8 cellular contexts compared by ENCODE assay signal in the genomic region with DNA sequence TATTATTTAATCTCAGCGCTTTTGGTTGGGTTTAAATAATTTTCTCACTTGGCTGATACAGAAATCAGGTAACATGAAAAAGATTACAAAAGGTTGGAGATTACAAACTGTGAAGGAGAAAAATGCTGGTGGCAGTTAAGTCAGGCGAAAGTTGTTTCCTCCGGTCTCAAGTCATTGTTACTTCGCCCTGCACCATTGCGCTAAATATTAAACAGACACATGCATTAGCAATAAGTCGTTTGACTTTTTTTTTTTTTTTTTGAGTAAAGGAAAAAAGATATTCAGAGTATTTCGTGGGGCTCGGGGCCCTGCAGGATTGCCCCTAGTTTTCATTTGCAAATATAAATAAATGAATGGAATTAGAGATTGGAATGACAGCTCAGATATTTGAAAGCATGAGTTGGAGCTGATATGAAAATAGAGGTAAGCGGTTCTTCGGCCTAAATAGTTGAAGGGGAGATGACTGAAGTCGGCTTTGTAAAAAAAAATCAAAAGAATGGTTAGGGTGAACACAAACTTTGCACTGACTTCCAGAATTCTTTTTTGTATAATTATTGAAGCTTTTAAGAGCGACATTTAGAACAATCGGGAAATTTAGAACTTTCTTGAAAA. TPM values are rescaled to one million over a fixed set of nuclear protein-coding genes. Genes with fewer than 3 reads are reported as not detected.
A peak's percentile ranks its signal among the peaks of the same experiment; 100 is the strongest.
DNase-seq lines count a peak whose midpoint lies in the region; ATAC-seq, FAIRE-seq and TF ChIP-seq lines count a peak whose summit lies in the region.

No MANE protein-coding gene starts in this region.

- in situ Hi-C loops in K562 (cut with MboI): loop anchor here (10.0 kb wide), 1 partner anchor 896 kb away; no protein-coding TSS in a partner anchor

- peak overlapping the region; percentile 97 for H3K4me3 ChIP-seq in AG04450 (ENCODE audit: low read depth, low read length)
- peak overlapping the region; percentile 75 for H3K4me3 ChIP-seq in HUES6 (ENCODE audit: low read depth, low read length)
- peak overlapping the region; percentile 73 for H3K4me3 ChIP-seq in K562
- peak overlapping the region; percentile 85 for H3K4me3 ChIP-seq in mononuclear cell (ENCODE audit: low read length)

- peaks cover 60% of the 10 kb centered on the region for H3K79me2 ChIP-seq in K562 (ENCODE audit: control insufficient read depth, insufficient read depth, low read length)

- BruUV-seq in K562 (replicated peaks; lab: Mats Ljungman, UMichigan): no TSS peak

- TF ChIP-seq RAD21 in K562 (CRISPR knock-in tag; conservative IDR thresholded peaks at IDR 0.05 in 1 of 2, IDR thresholded peaks at IDR 0.05 in 1 of 2): no peak

- no peaks in the 10 kb centered on the region for H3K36me3 ChIP-seq in HUES6 (ENCODE audit: control insufficient read depth, insufficient read depth, low read length)
- no peaks in the 10 kb centered on the region for H3K36me3 ChIP-seq in K562 (ENCODE audit: control insufficient read depth, insufficient read depth, low read length)

- H2AFZ ChIP-seq in K562 (ENCODE audit: low read depth, low read length): peak overlapping the region; percentile 92; the same call in 1 of the 2 replicates

- POLR2A ChIA-PET in AG04450 (lab: Yijun Ruan, JAX): interaction anchor here (0.7 kb wide), 1 partner anchor 406 kb away, joined by 3 read pairs; no protein-coding TSS in a partner anchor
- POLR2A ChIA-PET in K562 (lab: Yijun Ruan, JAX): interaction anchor here (1.3 to 1.9 kb wide), 3 partner anchors 8 to 15 kb away, joined by 7 to 14 read pairs (median 11); no protein-coding TSS in a partner anchor

- WGBS in K562 (ENCODE audit: insufficient coverage, low coverage, missing lambda C conversion rate): 0% methylated on average over 13 of the region's 13 CpGs

- H3K9ac ChIP-seq in HUES6 (ENCODE audit: low read length) (peak overlapping the region; percentile 77), K562 (ENCODE audit: insufficient read depth in 1 of 2, low read depth in 2 of 2, low read length in 2 of 2) (peak overlapping the region in 1 of 2 experiments; percentile 92; a peak in 2 of 4 replicates)

- H3K27me3 ChIP-seq in AG04450 (ENCODE audit: control insufficient read depth, insufficient read depth, low read length) (no peaks in the 10 kb centered on the region), HUES6 (ENCODE audit: control insufficient read depth, insufficient read depth, low read length) (no peaks in the 10 kb centered on the region), K562 (ENCODE audit: control insufficient read depth in 2 of 2, insufficient read depth in 2 of 2, low read length in 2 of 2) (no peaks in the 10 kb centered on the region), mononuclear cell (ENCODE audit: insufficient read depth, low read length) (no peaks in the 10 kb centered on the region)

- H3K4me1 ChIP-seq in HUES6 (ENCODE audit: control insufficient read depth, insufficient read depth, low read length) (peaks cover 7% of the 10 kb centered on the region; the same call in 1 of the 2 replicates), K562 (replicated peaks in 1 of 2; ENCODE audit: control insufficient read depth in 2 of 2, insufficient read depth in 2 of 2, low read length in 2 of 2) (peaks cover 11 to 15% of the 10 kb centered on the region in 2 experiments), mononuclear cell (ENCODE audit: insufficient read depth, low read length) (peaks cover 23% of the 10 kb centered on the region)

- intact Hi-C loops in K562 (cut with micrococcal nuclease): no loop called here

- no peaks in the 10 kb centered on the region for H3K9me1 ChIP-seq in K562 (ENCODE audit: control insufficient read depth, insufficient read depth, low read length)

- no peak for FAIRE-seq in K562 (lab: Jason Lieb, UNC)
- no peak for FAIRE-seq in frontal cortex (lab: Jason Lieb, UNC)

- TF ChIP-seq CTCF in AG04450 (IDR thresholded peaks at IDR 0.05; ENCODE audit: low read depth, low read length) (no peak), K562 (IDR thresholded peaks at IDR 0.05 in 2 of 3, conservative IDR thresholded peaks at IDR 0.05 in 1 of 3; ENCODE audit: insufficient read depth in 2 of 3, low read depth in 1 of 3, low read length in 3 of 3) (no peak), omental fat pad (IDR thresholded peaks at IDR 0.05) (no peak)

- no peaks in the 10 kb centered on the region for H4K20me1 ChIP-seq in K562 (replicated peaks; ENCODE audit: control insufficient read depth, insufficient read depth, low read length)

- TF ChIP-seq EP300 in K562 (IDR thresholded peaks at IDR 0.05; ENCODE audit: low read length): no peak

- ATAC-seq in K562: peak; percentile 12; the same call in 2 of the 3 replicates
- no peak for ATAC-seq in omental fat pad (ENCODE audit: low FRiP score)
- no peak for ATAC-seq in GM21360 (IDR thresholded peaks at IDR 0.05; ENCODE audit: unreplicated experiment)
- no peak for ATAC-seq in GM21723 (IDR thresholded peaks at IDR 0.05; ENCODE audit: unreplicated experiment)

- H3K4me2 ChIP-seq in K562 (ENCODE audit: insufficient read depth, low read length): peak overlapping the region; percentile 98

- H3K27ac ChIP-seq in AG04450 (ENCODE audit: low read depth, low read length) (no peak overlapping the region), HUES6 (ENCODE audit: low read depth, low read length) (no peak overlapping the region), K562 (ENCODE audit: extremely low read depth, low read depth, low read length) (peak overlapping the region; percentile 89)

- H3K9me3 ChIP-seq in AG04450 (ENCODE audit: control insufficient read depth, insufficient read depth, low read length) (no peaks in the 10 kb centered on the region), HUES6 (ENCODE audit: control insufficient read depth, insufficient read depth, low read depth, low read length) (no peaks in the 10 kb centered on the region), K562 (replicated peaks; ENCODE audit: control insufficient read depth, insufficient read depth, low read depth, low read length) (peaks cover 7% of the 10 kb centered on the region; the same call in 1 of the 2 replicates), mononuclear cell (ENCODE audit: low read depth, low read length) (no peaks in the 10 kb centered on the region)

- CTCF ChIA-PET in AG04450 (lab: Charles Lee) (interaction anchor here (0.7 to 4.4 kb wide), 10 partner anchors 13 to 1050 kb away, joined by 3 to 23 read pairs (median 4); no protein-coding TSS in a partner anchor), K562 (lab: Yijun Ruan, JAX; ENCODE audit: low intra/inter-chr PET ratio) (interaction anchor here (0.9 kb wide), 1 partner anchor 8 kb away, joined by 5 read pairs; no protein-coding TSS in a partner anchor)

- no peak for TF ChIP-seq POLR2A in K562 (conservative IDR thresholded peaks at IDR 0.05)

- DNase-seq in AG04450 (ENCODE audit: low read depth, low spot score) (no peak), K562 (ENCODE audit: extremely low read depth in 1 of 4, low spot score in 3 of 4) (peak in 1 of 4 experiments; percentile 45), omental fat pad (ENCODE audit: low spot score) (no peak), frontal cortex (ENCODE audit: low spot score in 2 of 2) (no peak)

TF ChIP-seq in K562, 482 proteins besides CTCF, POLR2A, EP300 and RAD21:
- TF ChIP-seq ZNF134 (CRISPR knock-in tag; conservative IDR thresholded peaks at IDR 0.05): peak; percentile 72
- TF ChIP-seq CBFB (CRISPR knock-in tag; IDR thresholded peaks at IDR 0.05): no peak
- TF ChIP-seq MCM5 (IDR thresholded peaks at IDR 0.05; ENCODE audit: low read depth): no peak
- TF ChIP-seq, protein P1, sequence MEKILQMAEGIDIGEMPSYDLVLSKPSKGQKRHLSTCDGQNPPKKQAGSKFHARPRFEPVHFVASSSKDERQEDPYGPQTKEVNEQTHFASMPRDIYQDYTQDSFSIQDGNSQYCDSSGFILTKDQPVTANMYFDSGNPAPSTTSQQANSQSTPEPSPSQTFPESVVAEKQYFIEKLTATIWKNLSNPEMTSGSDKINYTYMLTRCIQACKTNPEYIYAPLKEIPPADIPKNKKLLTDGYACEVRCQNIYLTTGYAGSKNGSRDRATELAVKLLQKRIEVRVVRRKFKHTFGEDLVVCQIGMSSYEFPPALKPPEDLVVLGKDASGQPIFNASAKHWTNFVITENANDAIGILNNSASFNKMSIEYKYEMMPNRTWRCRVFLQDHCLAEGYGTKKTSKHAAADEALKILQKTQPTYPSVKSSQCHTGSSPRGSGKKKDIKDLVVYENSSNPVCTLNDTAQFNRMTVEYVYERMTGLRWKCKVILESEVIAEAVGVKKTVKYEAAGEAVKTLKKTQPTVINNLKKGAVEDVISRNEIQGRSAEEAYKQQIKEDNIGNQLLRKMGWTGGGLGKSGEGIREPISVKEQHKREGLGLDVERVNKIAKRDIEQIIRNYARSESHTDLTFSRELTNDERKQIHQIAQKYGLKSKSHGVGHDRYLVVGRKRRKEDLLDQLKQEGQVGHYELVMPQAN (IDR thresholded peaks at IDR 0.05; ENCODE audit: borderline replicate concordance): peak; percentile 14; the same call in 1 of the 2 replicates

RNA-seq across cellular contexts. Expression of gene SDHAF3, which starts 0.9 kb away (rescaled TPM):
- polyA plus RNA-seq in AG04450 (2011; rRNA removed): 9.2 and 13.7 TPM in 2 replicates
- polyA minus RNA-seq in AG04450 (2011; rRNA and poly(A)+ RNA removed): 5.7 and 9.4 TPM in 2 replicates
- total RNA-seq in K562 (2011; cell fraction: chromatin; rRNA removed; ENCODE audit: low replicate concordance): 7.7 and 30.7 TPM in 2 replicates
- total RNA-seq in K562 (2011; cell fraction: nucleolus; rRNA removed): 15.3 and 16.8 TPM in 2 replicates
- total RNA-seq in K562 (2011; cell fraction: nucleoplasm; rRNA removed): 17.1 and 30.9 TPM in 2 replicates
- 51.5 and 73.8 TPM in 2 replicates for total RNA-seq in K562 (2014; rRNA removed)
- 170 and 174 TPM in 2 replicates for total RNA-seq in K562 (2014; rRNA removed; fragmentation: Illumina TruSeq; extraction: Trizol)
- total RNA-seq in K562 (2015; rRNA removed; fragmentation: Illumina TruSeq; extraction: Trizol): 188 and 230 TPM in 2 replicates
- 103 and 115 TPM in 2 replicates for total RNA-seq in K562 (2021)
- polyA plus RNA-seq in K562 (2011; rRNA removed): 63.4 and 134 TPM in 2 replicates
- polyA plus RNA-seq in K562 (2011; cell fraction: cytosol; rRNA removed): 16.4 and 17.9 TPM in 2 replicates
- polyA plus RNA-seq in K562 (2011; cell fraction: nucleus; rRNA removed): 16.4 and 16.8 TPM in 2 replicates
- polyA plus RNA-seq in K562 (2012): 70.7 and 116 TPM in 2 replicates
- polyA plus RNA-seq in K562 (2014; fragmentation: Illumina TruSeq; extraction: Trizol): 103 and 145 TPM in 2 replicates
- polyA plus RNA-seq in K562 (2014; fragmentation: Nextera tagmentation; extraction: Ambion mirVana): 100 to 1,000 TPM; 336 to 403 TPM
- 94.7 and 108 TPM in 2 replicates for polyA plus RNA-seq in K562 (2014; rRNA removed)
- polyA minus RNA-seq in K562 (2011; rRNA and poly(A)+ RNA removed): 24.3 and 44.0 TPM in 2 replicates
- polyA minus RNA-seq in K562 (2011; cell fraction: cytosol; rRNA and poly(A)+ RNA removed): 57.7 and 63.1 TPM in 2 replicates
- 16.7 and 22.7 TPM in 2 replicates for polyA minus RNA-seq in K562 (2011; cell fraction: nucleus; rRNA and poly(A)+ RNA removed)
- 5.9 TPM for total RNA-seq in mononuclear cell
- 10 to 100 TPM in 2 of 4 donors, 1 to 10 TPM in 2; 3.4 to 10.5 (median 7.5) TPM for total RNA-seq in omental fat pad
- total RNA-seq in frontal cortex: 8.6 TPM
